ENCODE assay signal across 7 cellular contexts in genomic region chr19:48926909-48927308, GRCh38.
A peak's percentile ranks its signal among the peaks of the same experiment; 100 is the strongest.
DNase-seq lines count a peak whose midpoint lies in the region; ATAC-seq, FAIRE-seq and TF ChIP-seq lines count a peak whose summit lies in the region.

No MANE protein-coding gene starts in this region.

- H3K9me3 ChIP-seq in effector memory CD4-positive, alpha-beta T cell (ENCODE audit: control insufficient read depth, low read length): no peaks in the 10 kb centered on the region

- peak; percentile 76 for ATAC-seq in SK-N-SH treated with all-trans-retinoic acid at 6 μM for 48 hours
- no peak for ATAC-seq in GM21423 (IDR thresholded peaks at IDR 0.05; ENCODE audit: unreplicated experiment)

- no peaks in the 10 kb centered on the region for H3K4me1 ChIP-seq in effector memory CD4-positive, alpha-beta T cell (ENCODE audit: control insufficient read depth, insufficient read depth, low read length, poor library complexity, severe bottlenecking)

- no peak overlapping the region for H3K27ac ChIP-seq in effector memory CD4-positive, alpha-beta T cell (ENCODE audit: insufficient read depth, low read length, poor library complexity, severe bottlenecking)

- intact Hi-C loops in posterior cingulate gyrus (cut with DNase I): no loop called here

- no peaks in the 10 kb centered on the region for H3K27me3 ChIP-seq in effector memory CD4-positive, alpha-beta T cell (replicated peaks; ENCODE audit: control insufficient read depth, insufficient read depth, low read length, poor library complexity, severe bottlenecking)

- FAIRE-seq in H54 (lab: Jason Lieb, UNC): peak; percentile 96

- DNase-seq in H54 (ENCODE audit: insufficient read length, low spot score) (peak; percentile 46), posterior cingulate gyrus (peak; percentile 9 to 94 (median 56)), NCI-H510A (lab: John Stamatoyannopoulos, UW) (no peak), NCI-H524 (lab: John Stamatoyannopoulos, UW) (no peak)
- DNase-seq in effector memory CD4-positive, alpha-beta T cell: no peak

- peak overlapping the region; percentile 32 for H3K4me3 ChIP-seq in effector memory CD4-positive, alpha-beta T cell (ENCODE audit: insufficient read depth, low read depth, low read length, poor library complexity, severe bottlenecking)

- TF ChIP-seq POLR2A in H54 (IDR thresholded peaks at IDR 0.05; ENCODE audit: low read depth, low read length): no peak

- H3K36me3 ChIP-seq in effector memory CD4-positive, alpha-beta T cell (ENCODE audit: control insufficient read depth, insufficient read depth, low read length): peaks cover 7% of the 10 kb centered on the region

TF ChIP-seq in SK-N-SH treated with all-trans-retinoic acid at 6 μM for 48 hours, 23 proteins besides CTCF, POLR2A, EP300 and RAD21:
- TF ChIP-seq RARB (CRISPR knock-in tag; IDR thresholded peaks at IDR 0.05) (no peak), ZC3H10 (CRISPR knock-in tag; IDR thresholded peaks at IDR 0.05) (no peak), GLIS3 (CRISPR knock-in tag; IDR thresholded peaks at IDR 0.05) (no peak), ISL1 (CRISPR knock-in tag; IDR thresholded peaks at IDR 0.05) (no peak), SNAI2 (CRISPR knock-in tag; IDR thresholded peaks at IDR 0.05) (no peak), ZFP3 (CRISPR knock-in tag; IDR thresholded peaks at IDR 0.05) (no peak), POU6F1 (CRISPR knock-in tag; IDR thresholded peaks at IDR 0.05; ENCODE audit: borderline replicate concordance, low read depth) (no peak), ARNTL (CRISPR knock-in tag; IDR thresholded peaks at IDR 0.05; ENCODE audit: borderline replicate concordance, low read depth) (no peak)
- TF ChIP-seq, protein P1, sequence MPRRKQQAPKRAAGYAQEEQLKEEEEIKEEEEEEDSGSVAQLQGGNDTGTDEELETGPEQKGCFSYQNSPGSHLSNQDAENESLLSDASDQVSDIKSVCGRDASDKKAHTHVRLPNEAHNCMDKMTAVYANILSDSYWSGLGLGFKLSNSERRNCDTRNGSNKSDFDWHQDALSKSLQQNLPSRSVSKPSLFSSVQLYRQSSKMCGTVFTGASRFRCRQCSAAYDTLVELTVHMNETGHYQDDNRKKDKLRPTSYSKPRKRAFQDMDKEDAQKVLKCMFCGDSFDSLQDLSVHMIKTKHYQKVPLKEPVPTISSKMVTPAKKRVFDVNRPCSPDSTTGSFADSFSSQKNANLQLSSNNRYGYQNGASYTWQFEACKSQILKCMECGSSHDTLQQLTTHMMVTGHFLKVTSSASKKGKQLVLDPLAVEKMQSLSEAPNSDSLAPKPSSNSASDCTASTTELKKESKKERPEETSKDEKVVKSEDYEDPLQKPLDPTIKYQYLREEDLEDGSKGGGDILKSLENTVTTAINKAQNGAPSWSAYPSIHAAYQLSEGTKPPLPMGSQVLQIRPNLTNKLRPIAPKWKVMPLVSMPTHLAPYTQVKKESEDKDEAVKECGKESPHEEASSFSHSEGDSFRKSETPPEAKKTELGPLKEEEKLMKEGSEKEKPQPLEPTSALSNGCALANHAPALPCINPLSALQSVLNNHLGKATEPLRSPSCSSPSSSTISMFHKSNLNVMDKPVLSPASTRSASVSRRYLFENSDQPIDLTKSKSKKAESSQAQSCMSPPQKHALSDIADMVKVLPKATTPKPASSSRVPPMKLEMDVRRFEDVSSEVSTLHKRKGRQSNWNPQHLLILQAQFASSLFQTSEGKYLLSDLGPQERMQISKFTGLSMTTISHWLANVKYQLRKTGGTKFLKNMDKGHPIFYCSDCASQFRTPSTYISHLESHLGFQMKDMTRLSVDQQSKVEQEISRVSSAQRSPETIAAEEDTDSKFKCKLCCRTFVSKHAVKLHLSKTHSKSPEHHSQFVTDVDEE (CRISPR knock-in tag; IDR thresholded peaks at IDR 0.05): no peak

Comparison
In these comparisons a context has a peak if more than half of its experiments do, and no peak if none do; other contexts are left out.
1. DNase-seq: peak in H54 (single experiment) and posterior cingulate gyrus (10 of 10); none in effector memory CD4-positive, alpha-beta T cell (0 of 3), NCI-H510A (single experiment) and NCI-H524 (0 of 2).